In the genomic region with DNA sequence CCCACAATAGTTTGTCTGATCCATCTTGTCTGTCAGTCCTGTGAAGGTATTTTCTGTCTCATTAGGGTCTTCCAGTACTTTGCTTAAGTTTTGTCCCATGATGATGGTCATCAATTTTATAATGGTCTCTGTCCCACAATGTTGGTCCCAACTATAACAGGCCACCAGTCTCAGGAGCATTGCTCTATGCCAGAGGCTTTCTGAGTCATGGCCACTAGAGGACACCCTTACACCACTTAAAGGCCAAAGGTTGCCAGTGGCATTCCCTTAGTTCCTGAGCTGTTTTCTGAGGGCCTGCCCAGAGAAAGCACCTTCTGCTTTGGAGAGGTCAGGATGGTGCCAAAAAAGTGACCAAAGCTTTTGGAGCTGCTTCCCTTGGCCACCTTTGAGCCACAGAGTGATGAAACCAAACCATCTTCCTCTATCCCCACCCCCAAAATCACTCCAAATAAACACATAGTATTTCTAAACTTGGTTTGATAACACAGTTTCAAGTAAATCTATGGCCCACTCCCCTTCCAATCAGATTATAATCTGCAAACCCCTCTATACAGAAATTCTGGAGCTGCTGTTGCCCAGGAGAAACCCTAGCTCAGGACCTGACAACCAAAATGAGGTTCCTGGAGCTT, we compare ENCODE assay signal across 8 cellular contexts. TPM values are rescaled to one million over a fixed set of nuclear protein-coding genes. Genes with fewer than 3 reads are reported as not detected.
DNase-seq lines count a peak whose midpoint lies in the region; ATAC-seq, FAIRE-seq and TF ChIP-seq lines count a peak whose summit lies in the region.

No MANE protein-coding gene starts in this region.

- no peaks in the 10 kb centered on the region for H3K9me3 ChIP-seq in kidney (ENCODE audit: control insufficient read depth in 1 of 2, low read length in 2 of 2)

- H3K9me3 Mint-ChIP-seq in T-cell = no peaks in the 10 kb centered on the region

- intact Hi-C loops in kidney (cut with DNase I) = no loop called here

- H3K4me3 Mint-ChIP-seq in T-cell = no peak overlapping the region

- TF ChIP-seq CTCF in HFF-Myc (IDR thresholded peaks at IDR 0.05; ENCODE audit: low read depth, low read length, missing control alignments) (peak; percentile 89), bronchial epithelial cell (IDR thresholded peaks at IDR 0.05; ENCODE audit: insufficient read depth, low read length, severe bottlenecking) (peak; percentile 91), kidney (IDR thresholded peaks at IDR 0.05; ENCODE audit: borderline replicate concordance, extremely low read depth, insufficient read depth) (peak; percentile 97)

- peaks cover 8 to 9% of the 10 kb centered on the region in 2 donors for H3K27me3 Mint-ChIP-seq in T-cell

- FAIRE-seq in bronchial epithelial cell (lab: Jason Lieb, UNC) = no peak
- FAIRE-seq in kidney (lab: Jason Lieb, UNC) = peak; percentile 65

- H3K36me3 ChIP-seq in bronchial epithelial cell (ENCODE audit: control insufficient read depth, insufficient read depth, low read length) (no peaks in the 10 kb centered on the region), kidney (ENCODE audit: control insufficient read depth in 1 of 2, insufficient read depth in 2 of 2, low read length in 2 of 2) (no peaks in the 10 kb centered on the region)

- POLR2A ChIA-PET in T-cell (lab: Charles Lee) = interaction anchor here in 1 of 2 donors (0.5 kb wide), 1 partner anchor 12 kb away, joined by 9 read pairs; no protein-coding TSS in a partner anchor

- no peak overlapping the region for H3K27ac Mint-ChIP-seq in T-cell

- no peaks in the 10 kb centered on the region for H3K27me3 ChIP-seq in bronchial epithelial cell (ENCODE audit: control insufficient read depth, insufficient read depth, low read length)

- no peak overlapping the region for H3K9ac ChIP-seq in kidney (ENCODE audit: low read length in 2 of 2)

- no peak overlapping the region for H3K27ac ChIP-seq in kidney (ENCODE audit: low read depth in 2 of 2, low read length in 2 of 2)

- peak in 3 of 4 experiments; percentile 57 to 72 (median 64) for ATAC-seq in T-cell (replicated peaks in 1 of 4)

- H3K4me1 Mint-ChIP-seq in T-cell = no peaks in the 10 kb centered on the region

- no peaks in the 10 kb centered on the region for H3K4me1 ChIP-seq in kidney (ENCODE audit: control insufficient read depth in 1 of 2, insufficient read depth in 1 of 2, low read depth in 1 of 2, low read length in 2 of 2)

- no peaks in the 10 kb centered on the region for H3K36me3 Mint-ChIP-seq in T-cell

- DNase-seq in NCI-H2171 treated with DMSO at 0.1 percent for 48 hours (lab: John Stamatoyannopoulos, UW) (peak; percentile 43), NCI-H2171 (lab: John Stamatoyannopoulos, UW) (no peak), HFF-Myc (ENCODE audit: extremely low read depth, low read depth) (no peak), NAMALWA (ENCODE audit: low spot score) (peak; percentile 70), T-cell (peak in 18 of 34 experiments; percentile 7 to 42 (median 26)), bronchial epithelial cell (ENCODE audit: low read depth) (peak; percentile 61), kidney (no peak)
- peak; percentile 58 for DNase-seq in stimulated activated CD4-positive, alpha-beta T cell treated with anti-CD3 and anti-CD28 coated beads, Interleukin-4, amount 100 ng/mL, for 24 hours

- no peak overlapping the region for H3K4me3 ChIP-seq in HFF-Myc (replicated peaks; ENCODE audit: low read depth, low read length)
- no peak overlapping the region for H3K4me3 ChIP-seq in bronchial epithelial cell (ENCODE audit: low read depth, low read length)
- H3K4me3 ChIP-seq in kidney (ENCODE audit: low read length in 2 of 2) = no peak overlapping the region

- CTCF ChIA-PET in T-cell (lab: Charles Lee) = interaction anchor here (0.5 to 3.7 kb wide), 18 partner anchors 9 to 257 kb away, joined by 3 to 63 read pairs (median 4); partner anchors contain the start of genes EIF3F (in 1 of the 2) and LMO1 (in 1 of the 2)

RNA-seq across cellular contexts. Expression of gene EIF3F, which starts 19.3 kb away (rescaled TPM):
- 100 to 1,000 TPM; 344 to 400 (median 369) TPM for total RNA-seq in T-cell
- total RNA-seq in bronchial epithelial cell = 183 and 222 TPM in 2 replicates
- total RNA-seq in kidney = 174 TPM
- 218 TPM for polyA plus RNA-seq in kidney (ENCODE audit: insufficient read depth, low read depth, low replicate concordance)

RNA-seq across cellular contexts. Expression of gene NLRP10, which starts 41.2 kb away (rescaled TPM):
- total RNA-seq in T-cell (not detected), bronchial epithelial cell (under 0.01 and 3.1 TPM in 2 replicates), kidney (not detected)
- not detected for polyA plus RNA-seq in kidney (ENCODE audit: insufficient read depth, low read depth, low replicate concordance)

Comparison
In these comparisons a context has a peak if more than half of its experiments do, and no peak if none do; other contexts are left out.
1. DNase-seq: peak in NCI-H2171 treated with DMSO at 0.1 percent for 48 hours (single experiment), NAMALWA (single experiment), T-cell (18 of 34), bronchial epithelial cell (single experiment) and stimulated activated CD4-positive, alpha-beta T cell treated with anti-CD3 and anti-CD28 coated beads, Interleukin-4, amount 100 ng/mL, for 24 hours (single experiment); none in NCI-H2171 (single experiment), HFF-Myc (single experiment) and kidney (single experiment).
2. Peak in every context shown above with its lines, with median percentiles within 50 percentile points of each other: CTCF ChIP-seq.